ENCODE assay signal across 2 cellular contexts in the genomic region with DNA sequence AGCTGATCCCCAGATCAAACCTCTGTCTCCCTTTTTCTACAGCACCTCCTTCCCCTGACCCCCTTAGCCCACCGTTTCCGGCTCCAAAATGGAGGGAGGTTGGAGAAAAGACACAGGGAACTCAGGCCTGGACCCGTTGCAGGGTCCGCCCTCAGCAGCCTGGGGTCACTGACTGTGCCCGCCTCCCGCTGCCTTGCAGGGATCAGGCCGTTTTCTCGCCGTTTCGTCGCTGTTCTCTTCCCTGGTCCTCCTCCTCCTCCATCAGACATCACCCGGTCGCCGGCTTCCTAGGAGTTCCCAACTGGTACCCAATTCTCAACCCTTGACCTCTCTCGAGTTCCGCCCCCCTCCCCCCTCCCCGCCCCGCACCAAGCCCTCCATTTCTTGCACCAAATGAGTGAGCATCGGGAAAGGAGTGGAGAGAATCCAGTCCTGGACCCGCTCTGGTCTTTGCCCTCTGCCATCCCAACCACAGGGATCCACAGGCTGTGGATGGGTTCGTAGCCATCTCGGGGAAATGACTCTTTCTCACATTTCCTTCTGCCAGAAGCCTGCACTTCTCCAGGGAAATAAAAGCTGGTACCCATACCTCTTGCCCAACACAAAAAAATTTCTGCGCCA.
TF ChIP-seq lines count a peak whose summit lies in the region.

No MANE protein-coding gene starts in this region.

TF ChIP-seq in A549, 52 proteins besides CTCF, POLR2A, EP300 and RAD21:
- TF ChIP-seq, protein P1, sequence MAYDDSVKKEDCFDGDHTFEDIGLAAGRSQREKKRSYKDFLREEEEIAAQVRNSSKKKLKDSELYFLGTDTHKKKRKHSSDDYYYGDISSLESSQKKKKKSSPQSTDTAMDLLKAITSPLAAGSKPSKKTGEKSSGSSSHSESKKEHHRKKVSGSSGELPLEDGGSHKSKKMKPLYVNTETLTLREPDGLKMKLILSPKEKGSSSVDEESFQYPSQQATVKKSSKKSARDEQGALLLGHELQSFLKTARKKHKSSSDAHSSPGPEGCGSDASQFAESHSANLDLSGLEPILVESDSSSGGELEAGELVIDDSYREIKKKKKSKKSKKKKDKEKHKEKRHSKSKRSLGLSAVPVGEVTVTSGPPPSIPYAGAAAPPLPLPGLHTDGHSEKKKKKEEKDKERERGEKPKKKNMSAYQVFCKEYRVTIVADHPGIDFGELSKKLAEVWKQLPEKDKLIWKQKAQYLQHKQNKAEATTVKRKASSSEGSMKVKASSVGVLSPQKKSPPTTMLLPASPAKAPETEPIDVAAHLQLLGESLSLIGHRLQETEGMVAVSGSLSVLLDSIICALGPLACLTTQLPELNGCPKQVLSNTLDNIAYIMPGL (CRISPR knock-in tag; IDR thresholded peaks at IDR 0.05; ENCODE audit: borderline replicate concordance), result no peak
- no peak for TF ChIP-seq POLR2AphosphoS2 (conservative IDR thresholded peaks at IDR 0.05; ENCODE audit: low read length)
- TF ChIP-seq, protein P2, sequence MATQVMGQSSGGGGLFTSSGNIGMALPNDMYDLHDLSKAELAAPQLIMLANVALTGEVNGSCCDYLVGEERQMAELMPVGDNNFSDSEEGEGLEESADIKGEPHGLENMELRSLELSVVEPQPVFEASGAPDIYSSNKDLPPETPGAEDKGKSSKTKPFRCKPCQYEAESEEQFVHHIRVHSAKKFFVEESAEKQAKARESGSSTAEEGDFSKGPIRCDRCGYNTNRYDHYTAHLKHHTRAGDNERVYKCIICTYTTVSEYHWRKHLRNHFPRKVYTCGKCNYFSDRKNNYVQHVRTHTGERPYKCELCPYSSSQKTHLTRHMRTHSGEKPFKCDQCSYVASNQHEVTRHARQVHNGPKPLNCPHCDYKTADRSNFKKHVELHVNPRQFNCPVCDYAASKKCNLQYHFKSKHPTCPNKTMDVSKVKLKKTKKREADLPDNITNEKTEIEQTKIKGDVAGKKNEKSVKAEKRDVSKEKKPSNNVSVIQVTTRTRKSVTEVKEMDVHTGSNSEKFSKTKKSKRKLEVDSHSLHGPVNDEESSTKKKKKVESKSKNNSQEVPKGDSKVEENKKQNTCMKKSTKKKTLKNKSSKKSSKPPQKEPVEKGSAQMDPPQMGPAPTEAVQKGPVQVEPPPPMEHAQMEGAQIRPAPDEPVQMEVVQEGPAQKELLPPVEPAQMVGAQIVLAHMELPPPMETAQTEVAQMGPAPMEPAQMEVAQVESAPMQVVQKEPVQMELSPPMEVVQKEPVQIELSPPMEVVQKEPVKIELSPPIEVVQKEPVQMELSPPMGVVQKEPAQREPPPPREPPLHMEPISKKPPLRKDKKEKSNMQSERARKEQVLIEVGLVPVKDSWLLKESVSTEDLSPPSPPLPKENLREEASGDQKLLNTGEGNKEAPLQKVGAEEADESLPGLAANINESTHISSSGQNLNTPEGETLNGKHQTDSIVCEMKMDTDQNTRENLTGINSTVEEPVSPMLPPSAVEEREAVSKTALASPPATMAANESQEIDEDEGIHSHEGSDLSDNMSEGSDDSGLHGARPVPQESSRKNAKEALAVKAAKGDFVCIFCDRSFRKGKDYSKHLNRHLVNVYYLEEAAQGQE (IDR thresholded peaks at IDR 0.05), result no peak
- no peak for TF ChIP-seq NR3C1 (IDR thresholded peaks at IDR 0.05)

TF ChIP-seq in GM23338, 12 proteins besides CTCF, POLR2A, EP300 and RAD21:
- TF ChIP-seq, protein P3, sequence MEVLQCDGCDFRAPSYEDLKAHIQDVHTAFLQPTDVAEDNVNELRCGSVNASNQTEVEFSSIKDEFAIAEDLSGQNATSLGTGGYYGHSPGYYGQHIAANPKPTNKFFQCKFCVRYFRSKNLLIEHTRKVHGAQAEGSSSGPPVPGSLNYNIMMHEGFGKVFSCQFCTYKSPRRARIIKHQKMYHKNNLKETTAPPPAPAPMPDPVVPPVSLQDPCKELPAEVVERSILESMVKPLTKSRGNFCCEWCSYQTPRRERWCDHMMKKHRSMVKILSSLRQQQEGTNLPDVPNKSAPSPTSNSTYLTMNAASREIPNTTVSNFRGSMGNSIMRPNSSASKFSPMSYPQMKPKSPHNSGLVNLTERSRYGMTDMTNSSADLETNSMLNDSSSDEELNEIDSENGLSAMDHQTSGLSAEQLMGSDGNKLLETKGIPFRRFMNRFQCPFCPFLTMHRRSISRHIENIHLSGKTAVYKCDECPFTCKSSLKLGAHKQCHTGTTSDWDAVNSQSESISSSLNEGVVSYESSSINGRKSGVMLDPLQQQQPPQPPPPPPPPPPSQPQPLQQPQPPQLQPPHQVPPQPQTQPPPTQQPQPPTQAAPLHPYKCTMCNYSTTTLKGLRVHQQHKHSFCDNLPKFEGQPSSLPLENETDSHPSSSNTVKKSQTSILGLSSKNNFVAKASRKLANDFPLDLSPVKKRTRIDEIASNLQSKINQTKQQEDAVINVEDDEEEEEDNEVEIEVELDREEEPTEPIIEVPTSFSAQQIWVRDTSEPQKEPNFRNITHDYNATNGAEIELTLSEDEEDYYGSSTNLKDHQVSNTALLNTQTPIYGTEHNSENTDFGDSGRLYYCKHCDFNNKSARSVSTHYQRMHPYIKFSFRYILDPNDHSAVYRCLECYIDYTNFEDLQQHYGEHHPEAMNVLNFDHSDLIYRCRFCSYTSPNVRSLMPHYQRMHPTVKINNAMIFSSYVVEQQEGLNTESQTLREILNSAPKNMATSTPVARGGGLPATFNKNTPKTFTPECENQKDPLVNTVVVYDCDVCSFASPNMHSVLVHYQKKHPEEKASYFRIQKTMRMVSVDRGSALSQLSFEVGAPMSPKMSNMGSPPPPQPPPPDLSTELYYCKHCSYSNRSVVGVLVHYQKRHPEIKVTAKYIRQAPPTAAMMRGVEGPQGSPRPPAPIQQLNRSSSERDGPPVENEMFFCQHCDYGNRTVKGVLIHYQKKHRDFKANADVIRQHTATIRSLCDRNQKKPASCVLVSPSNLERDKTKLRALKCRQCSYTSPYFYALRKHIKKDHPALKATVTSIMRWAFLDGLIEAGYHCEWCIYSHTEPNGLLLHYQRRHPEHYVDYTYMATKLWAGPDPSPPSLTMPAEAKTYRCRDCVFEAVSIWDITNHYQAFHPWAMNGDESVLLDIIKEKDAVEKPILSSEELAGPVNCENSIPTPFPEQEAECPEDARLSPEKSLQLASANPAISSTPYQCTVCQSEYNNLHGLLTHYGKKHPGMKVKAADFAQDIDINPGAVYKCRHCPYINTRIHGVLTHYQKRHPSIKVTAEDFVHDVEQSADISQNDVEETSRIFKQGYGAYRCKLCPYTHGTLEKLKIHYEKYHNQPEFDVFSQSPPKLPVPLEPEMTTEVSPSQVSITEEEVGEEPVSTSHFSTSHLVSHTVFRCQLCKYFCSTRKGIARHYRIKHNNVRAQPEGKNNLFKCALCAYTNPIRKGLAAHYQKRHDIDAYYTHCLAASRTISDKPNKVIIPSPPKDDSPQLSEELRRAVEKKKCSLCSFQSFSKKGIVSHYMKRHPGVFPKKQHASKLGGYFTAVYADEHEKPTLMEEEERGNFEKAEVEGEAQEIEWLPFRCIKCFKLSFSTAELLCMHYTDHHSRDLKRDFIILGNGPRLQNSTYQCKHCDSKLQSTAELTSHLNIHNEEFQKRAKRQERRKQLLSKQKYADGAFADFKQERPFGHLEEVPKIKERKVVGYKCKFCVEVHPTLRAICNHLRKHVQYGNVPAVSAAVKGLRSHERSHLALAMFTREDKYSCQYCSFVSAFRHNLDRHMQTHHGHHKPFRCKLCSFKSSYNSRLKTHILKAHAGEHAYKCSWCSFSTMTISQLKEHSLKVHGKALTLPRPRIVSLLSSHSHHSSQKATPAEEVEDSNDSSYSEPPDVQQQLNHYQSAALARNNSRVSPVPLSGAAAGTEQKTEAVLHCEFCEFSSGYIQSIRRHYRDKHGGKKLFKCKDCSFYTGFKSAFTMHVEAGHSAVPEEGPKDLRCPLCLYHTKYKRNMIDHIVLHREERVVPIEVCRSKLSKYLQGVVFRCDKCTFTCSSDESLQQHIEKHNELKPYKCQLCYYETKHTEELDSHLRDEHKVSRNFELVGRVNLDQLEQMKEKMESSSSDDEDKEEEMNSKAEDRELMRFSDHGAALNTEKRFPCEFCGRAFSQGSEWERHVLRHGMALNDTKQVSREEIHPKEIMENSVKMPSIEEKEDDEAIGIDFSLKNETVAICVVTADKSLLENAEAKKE (CRISPR knock-in tag; IDR thresholded peaks at IDR 0.05), result no peak
- TF ChIP-seq NANOG (IDR thresholded peaks at IDR 0.05; ENCODE audit: borderline replicate concordance), result no peak
- no peak for TF ChIP-seq ZNF114 (CRISPR knock-in tag; IDR thresholded peaks at IDR 0.05)
- TF ChIP-seq POLR2AphosphoS5 (IDR thresholded peaks at IDR 0.05; ENCODE audit: low read depth), result no peak
- TF ChIP-seq STAT1 (IDR thresholded peaks at IDR 0.05; ENCODE audit: unreplicated experiment), result no peak
- TF ChIP-seq JUNB (IDR thresholded peaks at IDR 0.05; ENCODE audit: unreplicated experiment), result no peak
- no peak for TF ChIP-seq EZH2phosphoT487 (IDR thresholded peaks at IDR 0.05; ENCODE audit: unreplicated experiment)
- TF ChIP-seq, protein P4, sequence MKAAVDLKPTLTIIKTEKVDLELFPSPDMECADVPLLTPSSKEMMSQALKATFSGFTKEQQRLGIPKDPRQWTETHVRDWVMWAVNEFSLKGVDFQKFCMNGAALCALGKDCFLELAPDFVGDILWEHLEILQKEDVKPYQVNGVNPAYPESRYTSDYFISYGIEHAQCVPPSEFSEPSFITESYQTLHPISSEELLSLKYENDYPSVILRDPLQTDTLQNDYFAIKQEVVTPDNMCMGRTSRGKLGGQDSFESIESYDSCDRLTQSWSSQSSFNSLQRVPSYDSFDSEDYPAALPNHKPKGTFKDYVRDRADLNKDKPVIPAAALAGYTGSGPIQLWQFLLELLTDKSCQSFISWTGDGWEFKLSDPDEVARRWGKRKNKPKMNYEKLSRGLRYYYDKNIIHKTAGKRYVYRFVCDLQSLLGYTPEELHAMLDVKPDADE (IDR thresholded peaks at IDR 0.05), result no peak
- TF ChIP-seq, protein P2 (IDR thresholded peaks at IDR 0.05; ENCODE audit: unreplicated experiment), result no peak
- no peak for TF ChIP-seq CREB1 (CRISPR knock-in tag; IDR thresholded peaks at IDR 0.05; ENCODE audit: low read depth)
- TF ChIP-seq ZNF331 (CRISPR knock-in tag; IDR thresholded peaks at IDR 0.05; ENCODE audit: low read depth), result no peak
- TF ChIP-seq EZH2 (IDR thresholded peaks at IDR 0.05; ENCODE audit: low read depth, unreplicated experiment), result no peak
